In the genomic region with DNA sequence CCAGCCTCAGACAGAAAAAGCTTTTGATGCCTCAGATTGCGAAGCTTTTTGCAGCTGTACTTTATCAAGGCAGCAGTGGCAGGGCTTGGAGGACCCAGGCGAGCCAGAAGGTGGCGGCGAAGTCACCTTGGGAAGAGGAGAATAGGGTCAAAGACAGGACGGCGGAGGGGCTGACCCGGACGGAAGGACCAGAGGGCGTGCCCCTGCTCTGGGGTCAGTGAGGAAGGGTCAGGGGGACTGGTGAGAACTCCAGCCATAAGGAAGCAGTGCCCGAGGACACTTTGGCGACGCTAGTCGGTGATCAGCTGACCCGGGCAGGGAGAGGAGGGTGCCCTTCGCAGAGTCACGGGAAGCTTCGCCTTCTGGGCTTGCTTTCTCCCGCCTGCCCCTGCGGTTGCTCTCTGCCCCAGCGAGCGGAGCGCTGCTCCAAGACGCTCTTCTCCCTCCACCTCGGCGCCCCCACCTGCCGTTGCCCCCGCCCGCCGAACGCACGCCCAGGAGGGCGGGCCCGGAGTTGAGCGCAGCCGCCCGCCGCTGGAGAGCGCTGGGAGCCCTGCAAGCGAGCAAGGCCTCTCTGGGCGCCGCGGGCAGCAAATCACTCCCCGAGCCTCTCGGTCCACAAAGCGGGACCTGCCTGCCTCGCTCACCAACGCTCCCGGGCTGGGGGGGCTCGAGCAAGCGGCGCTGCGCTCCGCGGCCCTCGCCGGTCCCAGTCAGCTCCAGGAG, we compare ENCODE assay signal across 8 cellular contexts. TPM values are rescaled to one million over a fixed set of nuclear protein-coding genes. Genes with fewer than 3 reads are reported as not detected.
DNase-seq lines count a peak whose midpoint lies in the region; ATAC-seq lines count a peak whose summit lies in the region.

No MANE protein-coding gene starts in this region.

- no peak for ATAC-seq in stimulated activated memory B cell treated with anti-CD40 and anti-IgM and Interleukin-4, amounts not matched to agents 10 μg/mL and 1 μg/mL and 100 μg/mL, for 72 hours
- no peak for ATAC-seq in HG02870 (IDR thresholded peaks at IDR 0.05; ENCODE audit: unreplicated experiment)
- no peak for ATAC-seq in stimulated activated naive B cell treated with anti-CD40 and anti-IgM and Interleukin-4, amounts not matched to agents 10 μg/mL and 1 μg/mL and 100 μg/mL, for 72 hours (replicated peaks)

- in situ Hi-C loops in G401 (cut with HindIII; ENCODE audit: low sequenced_read_pairs), result no loop called here

- DNase-seq in G401 (ENCODE audit: low spot score), result peak; percentile 79
- DNase-seq in NCI-H1417 (lab: John Stamatoyannopoulos, UW), result peak; percentile 74 to 91 (median 89)
- DNase-seq in astrocyte of the hippocampus (ENCODE audit: low read depth, low spot score), result peak; percentile 76
- peak; percentile 79 for DNase-seq in iPS-NIHi7 (ENCODE audit: extremely low spot score)
- no peak for DNase-seq in GM19238 (ENCODE audit: insufficient read length, low spot score)
- DNase-seq in stimulated activated naive B cell treated with anti-CD40 and anti-IgM and Interleukin-4, amounts not matched to agents 10 μg/mL and 1 μg/mL and 100 μg/mL, for 72 hours, result no peak

- no peak overlapping the region for H3K27ac Mint-ChIP-seq in stimulated activated memory B cell treated with anti-CD40 and anti-IgM and Interleukin-4, amounts not matched to agents 10 μg/mL and 1 μg/mL and 100 μg/mL, for 72 hours
- no peak overlapping the region for H3K27ac Mint-ChIP-seq in stimulated activated naive B cell treated with anti-CD40 and anti-IgM and Interleukin-4, amounts not matched to agents 10 μg/mL and 1 μg/mL and 100 μg/mL, for 72 hours

- peak overlapping the region; percentile 75 for H3K4me3 Mint-ChIP-seq in stimulated activated memory B cell treated with anti-CD40 and anti-IgM and Interleukin-4, amounts not matched to agents 10 μg/mL and 1 μg/mL and 100 μg/mL, for 72 hours
- peak overlapping the region in 1 of 2 donors; percentile 63 for H3K4me3 Mint-ChIP-seq in stimulated activated naive B cell treated with anti-CD40 and anti-IgM and Interleukin-4, amounts not matched to agents 10 μg/mL and 1 μg/mL and 100 μg/mL, for 72 hours

- H3K4me1 Mint-ChIP-seq in stimulated activated memory B cell treated with anti-CD40 and anti-IgM and Interleukin-4, amounts not matched to agents 10 μg/mL and 1 μg/mL and 100 μg/mL, for 72 hours, result peaks cover 6% of the 10 kb centered on the region
- no peaks in the 10 kb centered on the region for H3K4me1 Mint-ChIP-seq in stimulated activated naive B cell treated with anti-CD40 and anti-IgM and Interleukin-4, amounts not matched to agents 10 μg/mL and 1 μg/mL and 100 μg/mL, for 72 hours

- peaks cover 62% of the 10 kb centered on the region for H3K27me3 Mint-ChIP-seq in stimulated activated memory B cell treated with anti-CD40 and anti-IgM and Interleukin-4, amounts not matched to agents 10 μg/mL and 1 μg/mL and 100 μg/mL, for 72 hours
- peaks cover 31 to 46% of the 10 kb centered on the region in 2 donors for H3K27me3 Mint-ChIP-seq in stimulated activated naive B cell treated with anti-CD40 and anti-IgM and Interleukin-4, amounts not matched to agents 10 μg/mL and 1 μg/mL and 100 μg/mL, for 72 hours

- no peaks in the 10 kb centered on the region for H3K36me3 Mint-ChIP-seq in stimulated activated memory B cell treated with anti-CD40 and anti-IgM and Interleukin-4, amounts not matched to agents 10 μg/mL and 1 μg/mL and 100 μg/mL, for 72 hours
- peaks cover 3 to 6% of the 10 kb centered on the region in 2 donors for H3K36me3 Mint-ChIP-seq in stimulated activated naive B cell treated with anti-CD40 and anti-IgM and Interleukin-4, amounts not matched to agents 10 μg/mL and 1 μg/mL and 100 μg/mL, for 72 hours

- no peaks in the 10 kb centered on the region for H3K9me3 Mint-ChIP-seq in stimulated activated memory B cell treated with anti-CD40 and anti-IgM and Interleukin-4, amounts not matched to agents 10 μg/mL and 1 μg/mL and 100 μg/mL, for 72 hours
- H3K9me3 Mint-ChIP-seq in stimulated activated naive B cell treated with anti-CD40 and anti-IgM and Interleukin-4, amounts not matched to agents 10 μg/mL and 1 μg/mL and 100 μg/mL, for 72 hours, result peaks cover 0 to 1% of the 10 kb centered on the region in 2 donors

RNA-seq across cellular contexts. Expression of a gene that starts 1.4 kb away (rescaled TPM):
- not detected in 2 replicates for total RNA-seq in G401 (2014; rRNA removed; shearing (Covaris generic))

Comparison
In these comparisons a context has a peak if more than half of its experiments do, and no peak if none do; other contexts are left out.
1. DNase-seq: peak in G401 (single experiment), NCI-H1417 (3 of 3), astrocyte of the hippocampus (single experiment) and iPS-NIHi7 (single experiment); none in GM19238 (single experiment) and stimulated activated naive B cell treated with anti-CD40 and anti-IgM and Interleukin-4, amounts not matched to agents 10 μg/mL and 1 μg/mL and 100 μg/mL, for 72 hours (single experiment).